Comparison of ENCODE assay signal across 11 cellular contexts in the genomic region with DNA sequence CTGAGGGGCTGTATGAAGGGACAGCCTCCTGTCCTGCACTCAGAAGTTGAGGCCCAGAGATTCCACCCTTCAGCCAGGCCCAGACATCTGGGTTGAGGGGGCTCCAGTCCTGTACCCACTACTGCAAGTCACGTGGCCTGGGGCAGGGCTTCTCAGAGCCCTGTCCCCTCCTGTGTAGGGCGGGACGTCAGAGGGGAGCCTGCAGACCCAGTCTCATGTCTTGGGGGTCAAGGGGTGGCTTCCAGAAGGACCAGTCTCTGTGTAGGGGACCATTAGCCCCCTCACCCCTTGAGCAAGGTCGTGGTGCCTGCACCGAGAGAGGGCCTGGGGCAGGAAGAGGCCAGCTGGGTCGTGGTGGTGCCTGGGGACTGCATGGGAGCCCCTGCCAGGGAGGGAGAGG. TPM values are rescaled to one million over a fixed set of nuclear protein-coding genes. Genes with fewer than 3 reads are reported as not detected.
DNase-seq lines count a peak whose midpoint lies in the region; ATAC-seq and TF ChIP-seq lines count a peak whose summit lies in the region.
"Had no signal": no experiment of that assay in that cellular context is flagged by ENCODE, and none has a peak within 500 bp of the region (broad histone marks: within the 10 kb centered on the region; RNA-seq: fewer than 3 reads in every experiment).

No MANE protein-coding gene starts in this region.

- no peak for TF ChIP-seq CTCF in left lung (IDR thresholded peaks at IDR 0.05)

- H3K27ac ChIP-seq in left lung = peak overlapping the region; percentile 75 to 94

- no peaks in the 10 kb centered on the region for H3K9me3 ChIP-seq in left lung

- ATAC-seq in left lung = peak; percentile 1
- no peak for ATAC-seq in stimulated activated naive B cell treated with anti-CD40 and anti-IgM and Interleukin-4, amounts not matched to agents 10 μg/mL and 1 μg/mL and 100 μg/mL, for 72 hours (replicated peaks)

- no peak overlapping the region for H3K4me3 Mint-ChIP-seq in activated CD4-positive, alpha-beta T cell treated with anti-CD3 and anti-CD28 coated beads, Interleukin-2, amount 10 ng/mL, durations not matched to agents 24 days and 14 days
- no peak overlapping the region for H3K4me3 Mint-ChIP-seq in activated T-helper 1 cell treated with anti-CD3 and anti-CD28 coated beads, Interleukin-12 subunit alpha, Interleukin-12 subunit beta, Interleukin-2, Interleukin-4 antibody, amounts not matched to agents 30 ng/mL and 10 ng/mL and 1 ng/mL, durations not matched to agents 14 hours and 24 hours and 36 hours
- no peak overlapping the region for H3K4me3 Mint-ChIP-seq in stimulated activated naive B cell treated with anti-CD40 and anti-IgM and Interleukin-4, amounts not matched to agents 10 μg/mL and 1 μg/mL and 100 μg/mL, for 72 hours

- H3K9me3 Mint-ChIP-seq in activated CD4-positive, alpha-beta T cell treated with anti-CD3 and anti-CD28 coated beads, Interleukin-2, amount 10 ng/mL, durations not matched to agents 24 days and 14 days = no peaks in the 10 kb centered on the region
- no peaks in the 10 kb centered on the region for H3K9me3 Mint-ChIP-seq in activated T-helper 1 cell treated with anti-CD3 and anti-CD28 coated beads, Interleukin-12 subunit alpha, Interleukin-12 subunit beta, Interleukin-2, Interleukin-4 antibody, amounts not matched to agents 30 ng/mL and 10 ng/mL and 1 ng/mL, durations not matched to agents 14 hours and 24 hours and 36 hours
- H3K9me3 Mint-ChIP-seq in stimulated activated naive B cell treated with anti-CD40 and anti-IgM and Interleukin-4, amounts not matched to agents 10 μg/mL and 1 μg/mL and 100 μg/mL, for 72 hours = no peaks in the 10 kb centered on the region

- H3K4me3 ChIP-seq in left lung = peak overlapping the region in 1 of 2 donors; percentile 47

- peaks cover 0 to 75% of the 10 kb centered on the region in 2 donors for H3K4me1 ChIP-seq in left lung

- DNase-seq in activated CD4-positive, alpha-beta T cell treated with anti-CD3 and anti-CD28 coated beads, Interleukin-2, amount 10 ng/mL, durations not matched to agents 24 days and 14 days = no peak
- no peak for DNase-seq in activated CD4-positive, alpha-beta T cell treated with anti-CD3 and anti-CD28 coated beads, Interleukin-2, amount 50 U/mL, for 48 hours
- DNase-seq in activated T-helper 1 cell treated with anti-CD3 and anti-CD28 coated beads, Interleukin-12 subunit alpha, Interleukin-12 subunit beta, Interleukin-2, Interleukin-4 antibody, amounts not matched to agents 30 ng/mL and 10 ng/mL and 1 ng/mL, durations not matched to agents 14 hours and 24 hours and 36 hours (ENCODE audit: low spot score) = no peak
- DNase-seq in left lung (peak in 1 of 2 donors; percentile 39), MV-4-11 (lab: John Stamatoyannopoulos, UW) (no peak), ureter (ENCODE audit: low spot score) (no peak)
- no peak for DNase-seq in stimulated activated naive B cell treated with anti-CD40 and anti-IgM and Interleukin-4, amounts not matched to agents 10 μg/mL and 1 μg/mL and 100 μg/mL, for 72 hours
- no peak for DNase-seq in NK-92 treated with Interleukin-12 subunit alpha and Interleukin-12 subunit beta, amount 100 ng/mL, for 24 hours (lab: John Stamatoyannopoulos, UW)
- DNase-seq: activated naive CD4-positive, alpha-beta T cell treated with anti-CD3 and anti-CD28 coated beads, Interleukin-2, amount 50 U/mL, for 16 hours; NCI-H1092 treated with DMSO at 0.1 percent for 48 hours; NCI-H69 had no signal

- H3K4me1 Mint-ChIP-seq in activated CD4-positive, alpha-beta T cell treated with anti-CD3 and anti-CD28 coated beads, Interleukin-2, amount 10 ng/mL, durations not matched to agents 24 days and 14 days = peaks cover 20% of the 10 kb centered on the region
- H3K4me1 Mint-ChIP-seq in activated T-helper 1 cell treated with anti-CD3 and anti-CD28 coated beads, Interleukin-12 subunit alpha, Interleukin-12 subunit beta, Interleukin-2, Interleukin-4 antibody, amounts not matched to agents 30 ng/mL and 10 ng/mL and 1 ng/mL, durations not matched to agents 14 hours and 24 hours and 36 hours (ENCODE audit: low read depth) = peaks cover 27% of the 10 kb centered on the region
- peaks cover 43 to 74% of the 10 kb centered on the region in 2 donors for H3K4me1 Mint-ChIP-seq in stimulated activated naive B cell treated with anti-CD40 and anti-IgM and Interleukin-4, amounts not matched to agents 10 μg/mL and 1 μg/mL and 100 μg/mL, for 72 hours

- H3K36me3 Mint-ChIP-seq in activated CD4-positive, alpha-beta T cell treated with anti-CD3 and anti-CD28 coated beads, Interleukin-2, amount 10 ng/mL, durations not matched to agents 24 days and 14 days (ENCODE audit: low read depth) = peaks cover 2% of the 10 kb centered on the region
- peaks cover 2% of the 10 kb centered on the region for H3K36me3 Mint-ChIP-seq in activated T-helper 1 cell treated with anti-CD3 and anti-CD28 coated beads, Interleukin-12 subunit alpha, Interleukin-12 subunit beta, Interleukin-2, Interleukin-4 antibody, amounts not matched to agents 30 ng/mL and 10 ng/mL and 1 ng/mL, durations not matched to agents 14 hours and 24 hours and 36 hours (ENCODE audit: low read depth)
- H3K36me3 Mint-ChIP-seq in stimulated activated naive B cell treated with anti-CD40 and anti-IgM and Interleukin-4, amounts not matched to agents 10 μg/mL and 1 μg/mL and 100 μg/mL, for 72 hours = peaks cover 2 to 6% of the 10 kb centered on the region in 2 donors

- intact Hi-C loops in activated CD4-positive, alpha-beta T cell treated with anti-CD3 and anti-CD28 coated beads, Interleukin-2, amount 10 ng/mL, durations not matched to agents 24 days and 14 days (cut with micrococcal nuclease) = loop anchor here (2.0 kb wide), 1 partner anchor 34 kb away; no protein-coding TSS in a partner anchor
- intact Hi-C loops in activated T-helper 1 cell treated with anti-CD3 and anti-CD28 coated beads, Interleukin-12 subunit alpha, Interleukin-12 subunit beta, Interleukin-2, Interleukin-4 antibody, amounts not matched to agents 30 ng/mL and 10 ng/mL and 1 ng/mL, durations not matched to agents 14 hours and 24 hours and 36 hours (cut with micrococcal nuclease) = loop anchor here (2.0 kb wide), 1 partner anchor 34 kb away; no protein-coding TSS in a partner anchor
- intact Hi-C loops in left lung (cut with DNase I) = no loop called here

- peak overlapping the region; percentile 76 for H3K27ac Mint-ChIP-seq in activated CD4-positive, alpha-beta T cell treated with anti-CD3 and anti-CD28 coated beads, Interleukin-2, amount 10 ng/mL, durations not matched to agents 24 days and 14 days
- peak overlapping the region; percentile 71 for H3K27ac Mint-ChIP-seq in activated T-helper 1 cell treated with anti-CD3 and anti-CD28 coated beads, Interleukin-12 subunit alpha, Interleukin-12 subunit beta, Interleukin-2, Interleukin-4 antibody, amounts not matched to agents 30 ng/mL and 10 ng/mL and 1 ng/mL, durations not matched to agents 14 hours and 24 hours and 36 hours
- H3K27ac Mint-ChIP-seq in stimulated activated naive B cell treated with anti-CD40 and anti-IgM and Interleukin-4, amounts not matched to agents 10 μg/mL and 1 μg/mL and 100 μg/mL, for 72 hours = peak overlapping the region; percentile 62

- H3K27me3 Mint-ChIP-seq in activated CD4-positive, alpha-beta T cell treated with anti-CD3 and anti-CD28 coated beads, Interleukin-2, amount 10 ng/mL, durations not matched to agents 24 days and 14 days = no peaks in the 10 kb centered on the region
- no peaks in the 10 kb centered on the region for H3K27me3 Mint-ChIP-seq in activated T-helper 1 cell treated with anti-CD3 and anti-CD28 coated beads, Interleukin-12 subunit alpha, Interleukin-12 subunit beta, Interleukin-2, Interleukin-4 antibody, amounts not matched to agents 30 ng/mL and 10 ng/mL and 1 ng/mL, durations not matched to agents 14 hours and 24 hours and 36 hours (ENCODE audit: insufficient read depth)
- H3K27me3 Mint-ChIP-seq in stimulated activated naive B cell treated with anti-CD40 and anti-IgM and Interleukin-4, amounts not matched to agents 10 μg/mL and 1 μg/mL and 100 μg/mL, for 72 hours = no peaks in the 10 kb centered on the region

- H3K36me3 ChIP-seq in left lung = peaks cover 0 to 9% of the 10 kb centered on the region in 2 donors

- H3K27me3 ChIP-seq in left lung = no peaks in the 10 kb centered on the region

RNA-seq across cellular contexts. Expression of gene PILRA, which starts 0.6 kb away (rescaled TPM):
- 9.8 and 11.6 TPM in 2 replicates for total RNA-seq in activated CD4-positive, alpha-beta T cell treated with anti-CD3 and anti-CD28 coated beads, Interleukin-2, amount 10 ng/mL, durations not matched to agents 24 days and 14 days
- total RNA-seq in activated T-helper 1 cell treated with anti-CD3 and anti-CD28 coated beads, Interleukin-12 subunit alpha, Interleukin-12 subunit beta, Interleukin-2, Interleukin-4 antibody, amounts not matched to agents 30 ng/mL and 10 ng/mL and 1 ng/mL, durations not matched to agents 14 hours and 24 hours and 36 hours = 9.6 and 9.9 TPM in 2 replicates
- 10 to 100 TPM; 20.6 to 52.3 TPM for total RNA-seq in left lung
- 21.6 TPM for total RNA-seq in ureter

RNA-seq across cellular contexts. Expression of gene PILRB, which starts 14.8 kb away (rescaled TPM):
- total RNA-seq in activated CD4-positive, alpha-beta T cell treated with anti-CD3 and anti-CD28 coated beads, Interleukin-2, amount 10 ng/mL, durations not matched to agents 24 days and 14 days = 74.6 and 78.3 TPM in 2 replicates
- 82.6 and 83.9 TPM in 2 replicates for total RNA-seq in activated T-helper 1 cell treated with anti-CD3 and anti-CD28 coated beads, Interleukin-12 subunit alpha, Interleukin-12 subunit beta, Interleukin-2, Interleukin-4 antibody, amounts not matched to agents 30 ng/mL and 10 ng/mL and 1 ng/mL, durations not matched to agents 14 hours and 24 hours and 36 hours
- total RNA-seq in left lung (10 to 100 TPM; 24.0 to 29.9 TPM), ureter (94.1 TPM)

RNA-seq across cellular contexts. Expression of gene ZCWPW1, which starts 55.8 kb away (rescaled TPM):
- total RNA-seq in activated CD4-positive, alpha-beta T cell treated with anti-CD3 and anti-CD28 coated beads, Interleukin-2, amount 10 ng/mL, durations not matched to agents 24 days and 14 days = 1.7 and 2.6 TPM in 2 replicates
- total RNA-seq in activated T-helper 1 cell treated with anti-CD3 and anti-CD28 coated beads, Interleukin-12 subunit alpha, Interleukin-12 subunit beta, Interleukin-2, Interleukin-4 antibody, amounts not matched to agents 30 ng/mL and 10 ng/mL and 1 ng/mL, durations not matched to agents 14 hours and 24 hours and 36 hours = 2.0 and 2.4 TPM in 2 replicates
- total RNA-seq in left lung (1 to 10 TPM; 2.9 to 4.1 TPM), ureter (4.3 TPM)

RNA-seq across cellular contexts. Expression of gene MEPCE, which starts 56.9 kb away (rescaled TPM):
- total RNA-seq in activated CD4-positive, alpha-beta T cell treated with anti-CD3 and anti-CD28 coated beads, Interleukin-2, amount 10 ng/mL, durations not matched to agents 24 days and 14 days = 55.8 and 57.2 TPM in 2 replicates
- 57.6 and 58.8 TPM in 2 replicates for total RNA-seq in activated T-helper 1 cell treated with anti-CD3 and anti-CD28 coated beads, Interleukin-12 subunit alpha, Interleukin-12 subunit beta, Interleukin-2, Interleukin-4 antibody, amounts not matched to agents 30 ng/mL and 10 ng/mL and 1 ng/mL, durations not matched to agents 14 hours and 24 hours and 36 hours
- total RNA-seq in left lung = 10 to 100 TPM; 25.0 to 33.0 TPM
- 33.7 TPM for total RNA-seq in ureter

Comparison
In these comparisons a context has a peak if more than half of its experiments do, and no peak if none do; other contexts are left out.
1. intact Hi-C loops: an anchor here in activated CD4-positive, alpha-beta T cell treated with anti-CD3 and anti-CD28 coated beads, Interleukin-2, amount 10 ng/mL, durations not matched to agents 24 days and 14 days (2.0 kb wide) and activated T-helper 1 cell treated with anti-CD3 and anti-CD28 coated beads, Interleukin-12 subunit alpha, Interleukin-12 subunit beta, Interleukin-2, Interleukin-4 antibody, amounts not matched to agents 30 ng/mL and 10 ng/mL and 1 ng/mL, durations not matched to agents 14 hours and 24 hours and 36 hours (2.0 kb wide); none called in left lung.